ENCODE assay signal across 7 cellular contexts in genomic region chr10:62046522-62047239, GRCh38.
DNase-seq lines count a peak whose midpoint lies in the region; ATAC-seq and TF ChIP-seq lines count a peak whose summit lies in the region.

No MANE protein-coding gene starts in this region.

- TF ChIP-seq CTCF in upper lobe of right lung (IDR thresholded peaks at IDR 0.05): no peak

- H3K36me3 Mint-ChIP-seq in activated naive CD8-positive, alpha-beta T cell: peaks cover 20% of the 10 kb centered on the region

- H3K9me3 ChIP-seq in upper lobe of right lung: no peaks in the 10 kb centered on the region

- peak; percentile 50 for ATAC-seq in GM18498 (IDR thresholded peaks at IDR 0.05; ENCODE audit: unreplicated experiment)
- ATAC-seq in GM21723 (IDR thresholded peaks at IDR 0.05; ENCODE audit: unreplicated experiment): peak; percentile 38
- ATAC-seq in left lobe of liver: peak; percentile 8
- no peak for ATAC-seq in upper lobe of right lung

- intact Hi-C loops in upper lobe of right lung (cut with DNase I): no loop called here

- no peaks in the 10 kb centered on the region for H3K27me3 Mint-ChIP-seq in activated naive CD8-positive, alpha-beta T cell

- peak overlapping the region; percentile 26 for H3K4me3 ChIP-seq in upper lobe of right lung

- H3K9me3 Mint-ChIP-seq in activated naive CD8-positive, alpha-beta T cell (ENCODE audit: low read depth): no peaks in the 10 kb centered on the region

- peak overlapping the region; percentile 98 for H3K27ac Mint-ChIP-seq in activated naive CD8-positive, alpha-beta T cell

- H3K4me1 ChIP-seq in upper lobe of right lung: peaks cover 58% of the 10 kb centered on the region

- peak overlapping the region; percentile 93 for H3K27ac ChIP-seq in upper lobe of right lung

- H3K4me1 Mint-ChIP-seq in activated naive CD8-positive, alpha-beta T cell (ENCODE audit: low read depth): peaks cover 94% of the 10 kb centered on the region

- peak overlapping the region; percentile 88 for H3K4me3 Mint-ChIP-seq in activated naive CD8-positive, alpha-beta T cell

- DNase-seq in LHCN-M2 (ENCODE audit: low read depth) (peak; percentile 52), left lobe of liver (ENCODE audit: low spot score) (no peak), upper lobe of right lung (no peak), NCI-H748 treated with DMSO at 0.1 percent for 48 hours (lab: John Stamatoyannopoulos, UW) (no peak)

- no peaks in the 10 kb centered on the region for H3K27me3 ChIP-seq in upper lobe of right lung

- peaks cover 4% of the 10 kb centered on the region for H3K36me3 ChIP-seq in upper lobe of right lung
